Comparison of ENCODE assay signal across 8 cellular contexts in the genomic region with DNA sequence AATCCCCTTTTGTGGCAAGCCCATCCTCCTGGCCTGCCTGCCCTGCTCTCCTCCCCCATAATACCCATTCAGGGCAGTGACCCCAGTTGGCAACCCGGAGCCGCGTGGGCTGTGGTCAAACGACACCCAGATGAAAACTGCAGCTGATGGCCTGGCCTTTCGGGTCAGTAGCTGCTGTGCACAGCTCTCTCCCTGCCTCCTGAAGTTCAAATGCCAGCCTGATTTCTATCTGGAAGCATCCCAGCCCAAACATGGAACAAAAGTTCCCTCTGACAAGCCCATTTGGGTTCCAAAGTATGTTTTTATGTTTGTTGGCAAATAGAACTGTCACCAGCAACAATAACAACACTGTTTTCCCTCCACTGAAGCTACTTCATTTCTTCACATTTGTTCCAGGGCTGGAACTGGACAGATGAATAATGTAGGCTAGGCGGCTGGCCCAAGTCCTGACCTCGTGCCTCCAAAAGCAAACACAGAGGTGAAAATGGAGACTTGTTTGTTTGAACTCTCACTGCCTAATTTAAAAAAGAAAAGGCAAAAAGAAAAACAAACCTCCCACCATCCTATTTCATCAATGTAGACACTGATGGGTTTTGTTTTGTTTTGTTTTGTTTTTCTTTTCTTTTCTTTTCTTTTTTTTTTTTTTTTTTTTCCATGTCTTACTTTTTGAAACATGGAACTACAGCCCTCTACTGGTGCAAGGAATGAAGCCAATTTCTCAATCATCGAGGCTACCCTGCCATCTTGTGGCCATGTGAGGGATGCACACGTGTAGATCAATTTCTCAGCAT.
DNase-seq lines count a peak whose midpoint lies in the region; ATAC-seq and TF ChIP-seq lines count a peak whose summit lies in the region.

No MANE protein-coding gene starts in this region.

- peak; percentile 82 for ATAC-seq in HG03565 (IDR thresholded peaks at IDR 0.05; ENCODE audit: unreplicated experiment)
- ATAC-seq in lower lobe of right lung = peak; percentile 91 to 95

- H3K27ac ChIP-seq in lower lobe of right lung = no peak overlapping the region

- H3K27me3 ChIP-seq in lower lobe of right lung (ENCODE audit: low read depth) = no peaks in the 10 kb centered on the region

- no peaks in the 10 kb centered on the region for H3K9me3 ChIP-seq in lower lobe of right lung

- peaks cover 10% of the 10 kb centered on the region for H3K4me1 ChIP-seq in lower lobe of right lung

- peak; percentile 92 for DNase-seq in Ammon's horn (ENCODE audit: low spot score)
- peak; percentile 27 for DNase-seq in GM19238 (ENCODE audit: insufficient read length, low spot score)
- peak; percentile 52 for DNase-seq in NCI-H748 treated with DMSO at 0.1 percent for 48 hours (lab: John Stamatoyannopoulos, UW)
- DNase-seq in activated CD4-positive, alpha-beta T cell treated with anti-CD3 and anti-CD28 coated beads, Interleukin-2, amount 50 U/mL, for 4 hours = peak; percentile 60 to 65
- DNase-seq in dermis blood vessel endothelial cell = peak; percentile 95
- DNase-seq in lower lobe of right lung = no peak
- peak; percentile 50 to 53 (median 52) for DNase-seq in stimulated activated CD4-positive, alpha-beta T cell treated with anti-CD3 and anti-CD28 coated beads, TNF-alpha, amount 100 ng/mL, for 48 hours (ENCODE audit: low read depth in 3 of 3)

- intact Hi-C loops in lower lobe of right lung (cut with DNase I) = no loop called here

- H3K36me3 ChIP-seq in lower lobe of right lung = no peaks in the 10 kb centered on the region

- peak; percentile 95 for TF ChIP-seq CTCF in lower lobe of right lung (IDR thresholded peaks at IDR 0.05)

- H3K4me3 ChIP-seq in lower lobe of right lung = no peak overlapping the region
